30 cellular contexts compared by ENCODE assay signal in the genomic region with DNA sequence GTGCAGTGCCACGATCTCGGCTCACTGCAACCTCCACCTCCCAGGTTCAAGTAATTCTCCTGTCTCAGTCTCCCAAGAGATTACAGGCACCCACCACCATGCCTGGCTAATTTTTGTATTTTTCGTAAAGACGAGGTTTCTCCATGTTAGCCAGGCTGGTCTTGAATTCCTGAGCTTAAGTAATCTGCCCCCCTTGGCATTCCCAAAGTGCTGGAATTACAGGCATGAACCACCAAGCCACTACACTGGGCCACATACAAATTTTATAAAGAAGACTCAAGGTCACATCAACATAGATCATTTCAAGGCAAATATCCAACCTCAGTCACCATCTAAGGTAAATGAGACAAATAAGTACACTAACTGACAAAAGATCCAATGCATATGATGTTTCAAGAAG. TPM values are rescaled to one million over a fixed set of nuclear protein-coding genes. Genes with fewer than 3 reads are reported as not detected.
"Had no signal": no experiment of that assay in that cellular context is flagged by ENCODE, and none has a peak within 500 bp of the region (broad histone marks: within the 10 kb centered on the region; RNA-seq: fewer than 3 reads in every experiment).

No MANE protein-coding gene starts in this region.

- H3K9me3 Mint-ChIP-seq: naive thymus-derived CD8-positive, alpha-beta T cell had no signal

- H3K27ac ChIP-seq: coronary artery, esophagus muscularis mucosa, heart right ventricle, left lung, ovary, right lobe of liver, stomach, testis, tibial artery, upper lobe of left lung, uterus had no signal

- H3K27ac Mint-ChIP-seq: naive thymus-derived CD8-positive, alpha-beta T cell had no signal

- H3K36me3 ChIP-seq: esophagus muscularis mucosa, heart right ventricle, left lung, ovary, right lobe of liver, stomach, tibial artery, upper lobe of left lung, uterus had no signal

- H3K4me2 ChIP-seq: smooth muscle cell had no signal

- H3K27me3 ChIP-seq: left lung, ovary, right lobe of liver, stomach, testis, upper lobe of left lung, uterus had no signal

- H3K4me3 ChIP-seq: coronary artery, esophagus muscularis mucosa, heart right ventricle, left lung, ovary, right lobe of liver, smooth muscle cell, stomach, testis, tibial artery, upper lobe of left lung, uterus had no signal

- H3K4me1 Mint-ChIP-seq: naive thymus-derived CD8-positive, alpha-beta T cell had no signal

- FAIRE-seq: endothelial cell of umbilical vein, islet of Langerhans had no signal

- H3K4me3 Mint-ChIP-seq: naive thymus-derived CD8-positive, alpha-beta T cell had no signal

- H3K36me3 Mint-ChIP-seq: naive thymus-derived CD8-positive, alpha-beta T cell had no signal

- H3K4me1 ChIP-seq: esophagus muscularis mucosa, heart right ventricle, left lung, right lobe of liver, stomach, testis, tibial artery, upper lobe of left lung, uterus had no signal

- DNase-seq: dermis blood vessel endothelial cell; effector memory CD4-positive, alpha-beta T cell; foreskin melanocyte; glutamatergic neuron; heart right ventricle; hippocampal formation; left cardiac atrium; left lung; mesenchymal stem cell; midbrain; naive thymus-derived CD8-positive, alpha-beta T cell; occipital lobe; ovary; posterior cingulate gyrus; right lobe of liver; stimulated activated CD4-positive, alpha-beta T cell treated with anti-CD3 and anti-CD28 coated beads, Interleukin-12 subunit alpha, Interleukin-12 subunit beta, amount 100 ng/mL, for 4 hours; stimulated activated CD4-positive, alpha-beta T cell treated with anti-CD3 and anti-CD28 coated beads, Interleukin-1b, Interleukin-23, amount 100 ng/mL, for 48 hours; stimulated activated CD4-positive, alpha-beta T cell treated with anti-CD3 and anti-CD28 coated beads, Interleukin-4, amount 100 ng/mL, for 1 hour; stimulated activated CD8-positive, alpha-beta memory T cell treated with anti-CD3 and anti-CD28 coated beads, Interleukin-4, amount 100 ng/mL, for 48 hours; stimulated activated naive CD4-positive, alpha-beta T cell; stomach; testis; tibial artery; upper lobe of left lung; uterus had no signal

- H3K9me3 ChIP-seq: esophagus muscularis mucosa, heart right ventricle, left lung, ovary, right lobe of liver, stomach, testis, tibial artery, upper lobe of left lung, uterus had no signal

- ATAC-seq: heart right ventricle; left cardiac atrium; left lung; naive thymus-derived CD8-positive, alpha-beta T cell; right lobe of liver had no signal

RNA-seq across cellular contexts. Expression of a gene that starts 32.1 kb away (rescaled TPM):
- total RNA-seq: naive thymus-derived CD8-positive, alpha-beta T cell had no signal
